33 cellular contexts compared by ENCODE assay signal in the genomic region with DNA sequence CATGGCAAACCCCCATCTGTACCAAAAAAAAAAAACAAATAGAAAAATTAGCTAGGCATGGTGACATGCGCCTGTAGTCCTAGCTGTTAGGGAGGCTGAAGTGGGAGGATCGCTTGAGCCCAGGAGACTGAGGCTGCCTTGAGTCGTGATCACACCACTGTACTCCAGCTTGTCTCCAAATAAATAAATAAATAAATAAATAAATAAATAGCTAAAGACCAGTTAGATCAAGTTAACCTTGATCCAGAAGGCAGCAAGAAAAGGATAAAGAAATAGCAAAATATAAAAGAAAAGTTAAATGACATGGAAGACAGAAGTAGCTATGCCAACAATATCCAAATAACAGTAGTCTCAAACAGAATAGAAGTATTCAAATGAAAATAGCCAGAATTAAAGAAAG.
"Had no signal": no experiment of that assay in that cellular context is flagged by ENCODE, and none has a peak within 500 bp of the region (broad histone marks: within the 10 kb centered on the region; RNA-seq: fewer than 3 reads in every experiment).

No MANE protein-coding gene starts in this region.

- H3K4me3 Mint-ChIP-seq: activated B cell treated with CpG ODN at 0.5 μM for 24 hours; activated CD4-positive, alpha-beta memory T cell treated with anti-CD3 and anti-CD28 coated beads for 36 hours; activated naive CD4-positive, alpha-beta T cell treated with anti-CD3 and anti-CD28 coated beads, Interleukin-2, amount 10 ng/mL, durations not matched to agents 7 days and 5 days; activated naive CD8-positive, alpha-beta T cell treated with anti-CD3 and anti-CD28 coated beads for 36 hours; activated T-cell treated with anti-CD3 and anti-CD28 coated beads, Interleukin-2, amount 50 U/mL, for 4 hours; activated T-helper 1 cell treated with anti-CD3 and anti-CD28 coated beads, Interleukin-12 subunit alpha, Interleukin-12 subunit beta, Interleukin-2, Interleukin-4 antibody, amounts not matched to agents 30 ng/mL and 10 ng/mL and 1 ng/mL, durations not matched to agents 14 hours and 24 hours and 36 hours had no signal

- H3K36me3 ChIP-seq: brain microvascular endothelial cell, Peyer's patch had no signal

- H3K27ac Mint-ChIP-seq: activated B cell treated with CpG ODN at 0.5 μM for 24 hours; activated CD4-positive, alpha-beta memory T cell treated with anti-CD3 and anti-CD28 coated beads for 36 hours; activated naive CD4-positive, alpha-beta T cell treated with anti-CD3 and anti-CD28 coated beads, Interleukin-2, amount 10 ng/mL, durations not matched to agents 7 days and 5 days; activated naive CD8-positive, alpha-beta T cell treated with anti-CD3 and anti-CD28 coated beads for 36 hours; activated T-helper 1 cell treated with anti-CD3 and anti-CD28 coated beads, Interleukin-12 subunit alpha, Interleukin-12 subunit beta, Interleukin-2, Interleukin-4 antibody, amounts not matched to agents 30 ng/mL and 10 ng/mL and 1 ng/mL, durations not matched to agents 14 hours and 24 hours and 36 hours had no signal

- H3K9me3 Mint-ChIP-seq: activated B cell treated with CpG ODN at 0.5 μM for 24 hours; activated CD4-positive, alpha-beta memory T cell treated with anti-CD3 and anti-CD28 coated beads for 36 hours; activated naive CD4-positive, alpha-beta T cell treated with anti-CD3 and anti-CD28 coated beads, Interleukin-2, amount 10 ng/mL, durations not matched to agents 7 days and 5 days; activated naive CD8-positive, alpha-beta T cell treated with anti-CD3 and anti-CD28 coated beads for 36 hours; activated T-cell treated with anti-CD3 and anti-CD28 coated beads, Interleukin-2, amount 50 U/mL, for 4 hours; activated T-helper 1 cell treated with anti-CD3 and anti-CD28 coated beads, Interleukin-12 subunit alpha, Interleukin-12 subunit beta, Interleukin-2, Interleukin-4 antibody, amounts not matched to agents 30 ng/mL and 10 ng/mL and 1 ng/mL, durations not matched to agents 14 hours and 24 hours and 36 hours had no signal

- H3K4me1 Mint-ChIP-seq: activated B cell treated with CpG ODN at 0.5 μM for 24 hours; activated naive CD4-positive, alpha-beta T cell treated with anti-CD3 and anti-CD28 coated beads, Interleukin-2, amount 10 ng/mL, durations not matched to agents 7 days and 5 days; activated naive CD8-positive, alpha-beta T cell treated with anti-CD3 and anti-CD28 coated beads for 36 hours had no signal

- ATAC-seq: activated T-cell treated with anti-CD3 and anti-CD28 coated beads, Interleukin-2, amount 50 U/mL, for 4 hours had no signal

- H3K9me3 ChIP-seq: Peyer's patch had no signal

- H3K27ac ChIP-seq: brain microvascular endothelial cell, Peyer's patch, VCaP had no signal

- H3K4me1 ChIP-seq: Peyer's patch had no signal

- H3K27me3 Mint-ChIP-seq: activated B cell treated with CpG ODN at 0.5 μM for 24 hours; activated CD4-positive, alpha-beta memory T cell treated with anti-CD3 and anti-CD28 coated beads for 36 hours; activated naive CD4-positive, alpha-beta T cell treated with anti-CD3 and anti-CD28 coated beads, Interleukin-2, amount 10 ng/mL, durations not matched to agents 7 days and 5 days; activated naive CD8-positive, alpha-beta T cell treated with anti-CD3 and anti-CD28 coated beads for 36 hours had no signal

- H3K4me3 ChIP-seq: Peyer's patch had no signal

- H3K36me3 Mint-ChIP-seq: activated CD4-positive, alpha-beta memory T cell treated with anti-CD3 and anti-CD28 coated beads for 36 hours; activated naive CD4-positive, alpha-beta T cell treated with anti-CD3 and anti-CD28 coated beads, Interleukin-2, amount 10 ng/mL, durations not matched to agents 7 days and 5 days had no signal

- H3K27me3 ChIP-seq: brain microvascular endothelial cell, Peyer's patch had no signal

- DNase-seq: activated B cell treated with CpG ODN at 0.5 μM for 24 hours; activated CD4-positive, alpha-beta memory T cell treated with anti-CD3 and anti-CD28 coated beads for 36 hours; activated CD4-positive, alpha-beta T cell treated with anti-CD3 and anti-CD28 coated beads for 4 hours; activated CD4-positive, alpha-beta T cell treated with anti-CD3 and anti-CD28 coated beads, Interleukin-2, amount 50 U/mL, for 1 hour; activated CD4-positive, CD25-positive, alpha-beta regulatory T cell treated with anti-CD3 and anti-CD28 coated beads, Interleukin-2, amount 50 U/mL, for 72 hours; activated CD8-positive, alpha-beta memory T cell treated with anti-CD3 and anti-CD28 coated beads, Interleukin-2, amount 50 U/mL, for 4 hours; activated gamma-delta T cell treated with Interleukin-2 at 50 U/mL for 16 hours; activated naive CD4-positive, alpha-beta T cell treated with anti-CD3 and anti-CD28 coated beads, Interleukin-2, amount 10 ng/mL, durations not matched to agents 7 days and 5 days; activated naive CD8-positive, alpha-beta T cell treated with anti-CD3 and anti-CD28 coated beads for 36 hours; activated T-cell treated with anti-CD3 and anti-CD28 coated beads for 4 hours; activated T-cell treated with anti-CD3 and anti-CD28 coated beads, Interleukin-2, amount 50 U/mL, for 4 hours; amniotic stem cell; aorta; brain microvascular endothelial cell; central memory CD4-positive, alpha-beta T cell; Kasumi-1; MM.1S; MV-4-11; NCI-H1092; NCI-H1436 treated with DMSO at 0.1 percent for 48 hours; NCI-H1694 treated with DMSO at 0.1 percent for 48 hours; NCI-H2029; NCI-H345; NCI-H524 treated with DMSO at 0.1 percent for 48 hours; Peyer's patch; Right ventricle myocardium superior; RPMI8226; SW 1271; T-helper 1 cell; T-helper 2 cell; T-helper 9 cell had no signal
